ENCODE assay signal across 1 cellular context in the genomic region with DNA sequence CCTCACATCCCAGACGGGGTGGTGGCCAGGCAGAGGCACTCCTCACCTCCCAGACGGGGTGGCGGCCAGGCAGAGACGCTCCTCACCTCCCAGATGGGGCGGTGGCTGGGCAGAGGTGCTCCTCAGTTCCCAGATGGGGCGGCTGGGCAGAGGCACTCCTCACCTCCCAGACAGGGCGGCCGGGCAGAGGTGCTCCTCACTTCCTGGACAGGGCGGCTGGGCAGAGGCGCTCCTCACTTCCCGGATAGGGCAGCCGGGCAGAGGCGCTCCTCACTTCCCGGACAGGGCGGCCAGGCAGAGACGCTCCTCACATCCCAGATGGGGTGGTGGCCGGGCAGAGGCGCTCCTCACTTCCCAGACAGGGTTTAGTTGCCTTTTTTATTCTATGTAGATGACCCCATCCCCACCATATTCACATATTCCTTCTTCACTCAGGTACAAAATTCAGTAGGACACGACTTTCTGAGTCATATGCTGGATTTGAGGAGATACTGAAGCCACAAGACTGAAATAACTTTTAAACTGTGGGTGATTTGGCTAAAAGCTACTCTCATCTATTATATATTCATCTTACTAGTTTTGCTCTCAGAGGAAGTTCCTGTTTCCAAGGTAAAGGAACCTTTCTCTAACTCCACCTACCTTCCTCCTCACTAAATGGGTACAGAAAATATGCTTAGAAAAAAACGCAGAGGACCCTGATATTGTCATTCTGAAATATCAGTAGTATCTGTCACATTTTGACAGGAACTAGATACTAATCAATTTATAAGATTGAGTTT.
TF ChIP-seq lines count a peak whose summit lies in the region.

No MANE protein-coding gene starts in this region.

TF ChIP-seq in GM12878, 131 proteins besides CTCF, POLR2A, EP300 and RAD21:
- TF ChIP-seq TCF7 (IDR thresholded peaks at IDR 0.05; ENCODE audit: borderline replicate concordance) (no peak), EED (IDR thresholded peaks at IDR 0.05; ENCODE audit: low read depth) (no peak), IKZF2 (IDR thresholded peaks at IDR 0.05) (no peak), NFIC (IDR thresholded peaks at IDR 0.05; ENCODE audit: low read depth, low read length) (no peak), RCOR1 (conservative IDR thresholded peaks at IDR 0.05; ENCODE audit: low read depth, low read length) (no peak), HDAC2 (IDR thresholded peaks at IDR 0.05) (no peak)
